ENCODE assay signal across 24 cellular contexts in the genomic region with DNA sequence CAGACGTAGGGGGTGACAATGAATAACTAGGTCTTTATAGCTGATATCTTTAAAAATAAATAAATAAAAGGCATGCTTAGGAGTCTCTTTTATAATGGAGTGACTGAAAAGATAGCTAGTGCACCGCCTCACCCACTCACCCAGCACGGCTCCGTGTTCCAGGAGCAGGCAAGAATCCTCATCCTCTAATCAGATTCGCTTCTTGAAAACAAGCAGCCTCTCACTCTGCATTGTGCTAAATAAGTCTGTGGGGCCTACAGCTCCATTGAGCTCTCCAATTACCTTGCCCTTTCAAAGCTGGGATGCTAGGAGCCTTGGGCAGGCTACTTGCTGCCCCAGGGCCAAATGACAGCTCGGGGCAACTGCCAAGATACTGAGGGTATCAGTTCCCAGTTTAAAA.
DNase-seq lines count a peak whose midpoint lies in the region; ATAC-seq, FAIRE-seq and TF ChIP-seq lines count a peak whose summit lies in the region.
"Had no signal": no experiment of that assay in that cellular context is flagged by ENCODE, and none has a peak within 500 bp of the region (broad histone marks: within the 10 kb centered on the region; RNA-seq: fewer than 3 reads in every experiment).

No MANE protein-coding gene starts in this region.

- FAIRE-seq in HTR-8/SVneo (lab: Jason Lieb, UNC): no peak
- FAIRE-seq: GM19239 had no signal

- peaks cover 24% of the 10 kb centered on the region for H3K36me3 Mint-ChIP-seq in neural progenitor cell

- peaks cover 11% of the 10 kb centered on the region for H3K27me3 Mint-ChIP-seq in neural progenitor cell (ENCODE audit: insufficient read depth, low read depth)
- H3K27me3 Mint-ChIP-seq: CD8-positive, alpha-beta memory T cell had no signal

- H3K9me3 Mint-ChIP-seq in neural progenitor cell: peaks cover 2% of the 10 kb centered on the region
- H3K9me3 Mint-ChIP-seq: CD8-positive, alpha-beta memory T cell had no signal

- H2AFZ ChIP-seq in neural progenitor cell (replicated peaks): no peak overlapping the region

- no peaks in the 10 kb centered on the region for H3K36me3 ChIP-seq in neural progenitor cell
- H3K36me3 ChIP-seq in gastroesophageal sphincter: no peaks in the 10 kb centered on the region
- H3K36me3 ChIP-seq: HAP-1 had no signal

- no peak overlapping the region for H3K4me3 ChIP-seq in neural progenitor cell
- no peak overlapping the region for H3K4me3 ChIP-seq in gastroesophageal sphincter
- H3K4me3 ChIP-seq: HAP-1, SK-N-MC had no signal

- ATAC-seq in gastroesophageal sphincter: no peak
- ATAC-seq in GM21381 (IDR thresholded peaks at IDR 0.05; ENCODE audit: unreplicated experiment): no peak
- ATAC-seq: Right ventricle myocardium inferior had no signal

- TF ChIP-seq POLR2A in gastroesophageal sphincter (IDR thresholded peaks at IDR 0.05): no peak

- TF ChIP-seq EP300 in gastroesophageal sphincter (IDR thresholded peaks at IDR 0.05): no peak

- no peak overlapping the region for H3K9ac ChIP-seq in neural progenitor cell

- peak; percentile 41 for DNase-seq in ELF-1 (ENCODE audit: low read depth, low spot score)
- DNase-seq in NCI-H69 (lab: John Stamatoyannopoulos, UW): peak; percentile 36
- peak in 37 of 42 donors; percentile 17 to 82 (median 57) for DNase-seq in head of caudate nucleus
- peak; percentile 72 for DNase-seq in neural progenitor cell (ENCODE audit: low spot score)
- DNase-seq in HTR-8/SVneo (ENCODE audit: insufficient read length, low spot score): no peak
- no peak for DNase-seq in NCI-H510A treated with DMSO at 0.1 percent for 48 hours (lab: John Stamatoyannopoulos, UW)
- DNase-seq: AML-193; Calu3; CD8-positive, alpha-beta memory T cell; DMS153; GF-D8; Karpas-422; MV-4-11; NCI-H1105 treated with DMSO at 0.1 percent for 48 hours; NCI-H2029 treated with DMSO at 0.1 percent for 48 hours; NCI-H2171 treated with DMSO at 0.1 percent for 48 hours; NCI-H526 had no signal

- H3K9me3 ChIP-seq in neural progenitor cell (ENCODE audit: low read depth) (no peaks in the 10 kb centered on the region), gastroesophageal sphincter (no peaks in the 10 kb centered on the region)
- H3K9me3 ChIP-seq: HAP-1 had no signal

- no peak overlapping the region for H3K27ac Mint-ChIP-seq in neural progenitor cell
- H3K27ac Mint-ChIP-seq: CD8-positive, alpha-beta memory T cell had no signal

- peaks cover 24% of the 10 kb centered on the region for H4K20me1 ChIP-seq in neural progenitor cell (ENCODE audit: low read depth)

- H3K4me2 ChIP-seq in neural progenitor cell: peak overlapping the region; percentile 54

- H3K4me3 Mint-ChIP-seq in neural progenitor cell: no peak overlapping the region
- H3K4me3 Mint-ChIP-seq: CD8-positive, alpha-beta memory T cell had no signal

- WGBS in gastroesophageal sphincter (ENCODE audit: low coverage in 1 of 2), 2 donors: 73 to 83% methylated on average over 2 to 6 of the region's 6 CpGs

- peaks cover 25% of the 10 kb centered on the region for H3K4me1 Mint-ChIP-seq in neural progenitor cell
- H3K4me1 Mint-ChIP-seq: CD8-positive, alpha-beta memory T cell had no signal

- no peak for TF ChIP-seq CTCF in neural progenitor cell (IDR thresholded peaks at IDR 0.05)
- no peak for TF ChIP-seq CTCF in gastroesophageal sphincter (IDR thresholded peaks at IDR 0.05)

- intact Hi-C loops in head of caudate nucleus (cut with DNase I): no loop called here

- H3K4me1 ChIP-seq in neural progenitor cell (peaks cover 37% of the 10 kb centered on the region), gastroesophageal sphincter (no peaks in the 10 kb centered on the region)
- H3K4me1 ChIP-seq: HAP-1 had no signal

- H3K27me3 ChIP-seq in neural progenitor cell (no peaks in the 10 kb centered on the region), gastroesophageal sphincter (no peaks in the 10 kb centered on the region)

- peaks cover 21% of the 10 kb centered on the region for H3F3A ChIP-seq in neural progenitor cell (ENCODE audit: low read depth)

- H3K79me2 ChIP-seq in neural progenitor cell (ENCODE audit: low read depth): no peaks in the 10 kb centered on the region

- H3K27ac ChIP-seq in neural progenitor cell (peak overlapping the region; percentile 61), gastroesophageal sphincter (no peak overlapping the region)
- H3K27ac ChIP-seq: C4-2B, SK-N-MC had no signal

Comparison
In these comparisons a context has a peak if more than half of its experiments do, and no peak if none do; other contexts are left out.
1. DNase-seq: peak in ELF-1 (single experiment), NCI-H69 (single experiment), head of caudate nucleus (37 of 42) and neural progenitor cell (single experiment); none in HTR-8/SVneo (single experiment) and NCI-H510A treated with DMSO at 0.1 percent for 48 hours (single experiment).